Comparison of ENCODE assay signal across 12 cellular contexts in genomic region chr17:80023261-80024205, GRCh38. TPM values are rescaled to one million over a fixed set of nuclear protein-coding genes. Genes with fewer than 3 reads are reported as not detected.
DNase-seq lines count a peak whose midpoint lies in the region; ATAC-seq and TF ChIP-seq lines count a peak whose summit lies in the region.
"Had no signal": no experiment of that assay in that cellular context is flagged by ENCODE, and none has a peak within 500 bp of the region (broad histone marks: within the 10 kb centered on the region; RNA-seq: fewer than 3 reads in every experiment).

No MANE protein-coding gene starts in this region.

- H3K4me1 Mint-ChIP-seq in nephron progenitor cell, result peaks cover 21% of the 10 kb centered on the region

- 40% methylated on average over 6 of the region's 53 CpGs for WGBS in right lobe of liver (ENCODE audit: insufficient coverage, low coverage, low lambda C conversion rate, missing lambda C conversion rate)
- WGBS in testis, 2 donors, result 29 to 65% methylated on average over 25 to 53 of the region's 53 CpGs

- H3K27me3 Mint-ChIP-seq in nephron progenitor cell (ENCODE audit: low read depth, poor library complexity), result peaks cover 2% of the 10 kb centered on the region
- H3K27me3 Mint-ChIP-seq: naive thymus-derived CD8-positive, alpha-beta T cell had no signal

- in situ Hi-C loops in GM13977 (cut with MboI; ENCODE audit: low pct_unique_long_range_greater_than_20kb, low sequenced_read_pairs, unreplicated experiment), result no loop called here

- H3K9me3 ChIP-seq in right lobe of liver, result no peaks in the 10 kb centered on the region
- H3K9me3 ChIP-seq in testis, result no peaks in the 10 kb centered on the region

- TF ChIP-seq CTCF in right lobe of liver (IDR thresholded peaks at IDR 0.05), result no peak
- TF ChIP-seq CTCF in testis (IDR thresholded peaks at IDR 0.05), result no peak
- TF ChIP-seq CTCF in nephron progenitor cell (IDR thresholded peaks at IDR 0.05), result no peak
- TF ChIP-seq CTCF in GM13977 (IDR thresholded peaks at IDR 0.05; ENCODE audit: extremely low read depth, insufficient read depth, missing control alignments), result no peak

- H3K4me1 ChIP-seq in right lobe of liver (peaks cover 0 to 56% (median 28%) of the 10 kb centered on the region in 4 donors), testis (peaks cover 9% of the 10 kb centered on the region)

- peak overlapping the region; percentile 16 to 59 (median 52) for H3K4me3 ChIP-seq in right lobe of liver
- H3K4me3 ChIP-seq in testis, result no peak overlapping the region
- H3K4me3 ChIP-seq: PC-9 had no signal

- intact Hi-C loops in right lobe of liver (cut with DNase I) (no loop called here), testis (cut with DNase I; ENCODE audit: low total_unique reads) (no loop called here)

- peaks cover 27% of the 10 kb centered on the region for H3K36me3 Mint-ChIP-seq in nephron progenitor cell (ENCODE audit: low read depth)
- H3K36me3 Mint-ChIP-seq: naive thymus-derived CD8-positive, alpha-beta T cell had no signal

- H3K27me3 ChIP-seq in right lobe of liver (no peaks in the 10 kb centered on the region), testis (no peaks in the 10 kb centered on the region)

- ATAC-seq in right lobe of liver, result peak; percentile 25 to 56 (median 42)
- ATAC-seq: naive thymus-derived CD8-positive, alpha-beta T cell had no signal

- H3K27ac ChIP-seq in right lobe of liver (peak overlapping the region in 2 of 3 donors; percentile 84 to 87), testis (no peak overlapping the region)
- H3K27ac ChIP-seq: PC-9 had no signal

- no peaks in the 10 kb centered on the region for H3K36me3 ChIP-seq in right lobe of liver
- H3K36me3 ChIP-seq in testis (ENCODE audit: low read depth, missing control alignments), result no peaks in the 10 kb centered on the region

- DNase-seq in NCI-H524 (lab: John Stamatoyannopoulos, UW) (peak; percentile 95 to 97), cerebellum (ENCODE audit: low spot score) (peak; percentile 78), right lobe of liver (peak in 1 of 3 donors; percentile 86), testis (peak; percentile 29), nephron progenitor cell (no peak), NCI-H748 (lab: John Stamatoyannopoulos, UW; ENCODE audit: unreplicated experiment) (no peak), GM13977 (ENCODE audit: low spot score) (no peak)
- DNase-seq: COR-L47; HCEC 1CT; naive thymus-derived CD8-positive, alpha-beta T cell; NCI-H187 treated with DMSO at 0.1 percent for 48 hours; PC-9 had no signal

- no peak for TF ChIP-seq POLR2A in right lobe of liver (IDR thresholded peaks at IDR 0.05)
- no peak for TF ChIP-seq POLR2A in testis (IDR thresholded peaks at IDR 0.05)

- peaks cover 4% of the 10 kb centered on the region for H3K9me3 Mint-ChIP-seq in nephron progenitor cell
- H3K9me3 Mint-ChIP-seq: naive thymus-derived CD8-positive, alpha-beta T cell had no signal

- no peak overlapping the region for H3K27ac Mint-ChIP-seq in nephron progenitor cell
- H3K27ac Mint-ChIP-seq: naive thymus-derived CD8-positive, alpha-beta T cell had no signal

- H3K4me3 Mint-ChIP-seq in nephron progenitor cell, result no peak overlapping the region
- H3K4me3 Mint-ChIP-seq: naive thymus-derived CD8-positive, alpha-beta T cell had no signal

RNA-seq across cellular contexts. Expression of gene TBC1D16, which starts 12.1 kb away (rescaled TPM):
- total RNA-seq in cerebellum (49.1 TPM), right lobe of liver (10 to 100 TPM in 4 of 6 experiments, 1 to 10 TPM in 2; 5.8 to 21.0 (median 14.4) TPM), testis (10 to 100 TPM; 11.0 to 16.0 TPM)
- polyA plus RNA-seq in testis (ENCODE audit: insufficient read depth, low read depth, low replicate concordance), result 11.7 TPM

RNA-seq across cellular contexts. Expression of gene CCDC40, which starts 12.9 kb away (rescaled TPM):
- total RNA-seq in cerebellum (12.2 TPM), right lobe of liver (1 to 10 TPM; 1.7 to 3.1 (median 2.1) TPM), testis (10 to 100 TPM; 26.7 to 43.6 TPM)
- polyA plus RNA-seq in testis (ENCODE audit: insufficient read depth, low read depth, low replicate concordance), result 38.6 TPM

Comparison
In these comparisons a context has a peak if more than half of its experiments do, and no peak if none do; other contexts are left out.
1. DNase-seq: peak in NCI-H524 (2 of 2), cerebellum (single experiment) and testis (single experiment); none in nephron progenitor cell (single experiment), NCI-H748 (single experiment) and GM13977 (single experiment).
2. H3K27ac ChIP-seq: peak in right lobe of liver (2 of 3); none in testis (0 of 2).
3. H3K4me3 ChIP-seq: peak in right lobe of liver (3 of 3); none in testis (0 of 2).